Comparison of ENCODE assay signal across 8 cellular contexts in genomic region chrX:118726887-118727685, GRCh38. TPM values are rescaled to one million over a fixed set of nuclear protein-coding genes. Genes with fewer than 3 reads are reported as not detected.
DNase-seq lines count a peak whose midpoint lies in the region; ATAC-seq and FAIRE-seq lines count a peak whose summit lies in the region.

Gene IL13RA1 (plus strand): TSS chrX:118727606. CDS start chrX:118727639, 33 bp downstream.

- H3K27me3 ChIP-seq in naive thymus-derived CD4-positive, alpha-beta T cell (ENCODE audit: control insufficient read depth in 2 of 2, insufficient read depth in 2 of 2, low read length in 2 of 2), result peaks cover 0 to 6% of the 10 kb centered on the region in 2 donors

- H3K9me3 ChIP-seq in naive thymus-derived CD4-positive, alpha-beta T cell (ENCODE audit: control insufficient read depth in 2 of 3, low read length in 3 of 3), result no peaks in the 10 kb centered on the region

- POLR2A ChIA-PET in naive thymus-derived CD4-positive, alpha-beta T cell (lab: Charles Lee), result interaction anchor here (0.6 kb wide), 1 partner anchor 11 kb away, joined by 3 read pairs; no protein-coding TSS in a partner anchor

- H3K27ac ChIP-seq in naive thymus-derived CD4-positive, alpha-beta T cell (ENCODE audit: low read depth, low read length), result no peak within 1 kb of the TSS

- peaks cover 5% of the 10 kb centered on the region for H3K4me1 Mint-ChIP-seq in activated T-helper 1 cell treated with anti-CD3 and anti-CD28 coated beads, Interleukin-12 subunit alpha, Interleukin-12 subunit beta, Interleukin-2, Interleukin-4 antibody, amounts not matched to agents 30 ng/mL and 10 ng/mL and 1 ng/mL, durations not matched to agents 14 hours and 24 hours and 36 hours (ENCODE audit: low read depth)
- peaks cover 0 to 9% (median 0%) of the 10 kb centered on the region in 7 donors for H3K4me1 Mint-ChIP-seq in naive thymus-derived CD4-positive, alpha-beta T cell

- no peak within 1 kb of the TSS for H3K4me3 ChIP-seq in naive thymus-derived CD4-positive, alpha-beta T cell (ENCODE audit: low read length)

- CTCF ChIA-PET in naive thymus-derived CD4-positive, alpha-beta T cell (lab: Charles Lee), result no interaction called here

- no peak within 1 kb of the TSS for H3K27ac Mint-ChIP-seq in activated T-helper 1 cell treated with anti-CD3 and anti-CD28 coated beads, Interleukin-12 subunit alpha, Interleukin-12 subunit beta, Interleukin-2, Interleukin-4 antibody, amounts not matched to agents 30 ng/mL and 10 ng/mL and 1 ng/mL, durations not matched to agents 14 hours and 24 hours and 36 hours
- H3K27ac Mint-ChIP-seq in naive thymus-derived CD4-positive, alpha-beta T cell, result peak within 1 kb of the TSS in 1 of 9 donors; percentile 18

- peak; percentile 52 for ATAC-seq in HG03139 (IDR thresholded peaks at IDR 0.05; ENCODE audit: unreplicated experiment)
- peak; percentile 60 for ATAC-seq in naive thymus-derived CD4-positive, alpha-beta T cell

- intact Hi-C loops in activated T-helper 1 cell treated with anti-CD3 and anti-CD28 coated beads, Interleukin-12 subunit alpha, Interleukin-12 subunit beta, Interleukin-2, Interleukin-4 antibody, amounts not matched to agents 30 ng/mL and 10 ng/mL and 1 ng/mL, durations not matched to agents 14 hours and 24 hours and 36 hours (cut with micrococcal nuclease), result no loop called here
- intact Hi-C loops in naive thymus-derived CD4-positive, alpha-beta T cell (cut with micrococcal nuclease), result no loop called here

- H3K9me3 Mint-ChIP-seq in activated T-helper 1 cell treated with anti-CD3 and anti-CD28 coated beads, Interleukin-12 subunit alpha, Interleukin-12 subunit beta, Interleukin-2, Interleukin-4 antibody, amounts not matched to agents 30 ng/mL and 10 ng/mL and 1 ng/mL, durations not matched to agents 14 hours and 24 hours and 36 hours, result no peaks in the 10 kb centered on the region
- peaks cover 0 to 3% (median 0%) of the 10 kb centered on the region in 11 donors for H3K9me3 Mint-ChIP-seq in naive thymus-derived CD4-positive, alpha-beta T cell

- FAIRE-seq in urothelium cell line (lab: Jason Lieb, UNC), result no peak

- H3K27me3 Mint-ChIP-seq in activated T-helper 1 cell treated with anti-CD3 and anti-CD28 coated beads, Interleukin-12 subunit alpha, Interleukin-12 subunit beta, Interleukin-2, Interleukin-4 antibody, amounts not matched to agents 30 ng/mL and 10 ng/mL and 1 ng/mL, durations not matched to agents 14 hours and 24 hours and 36 hours (ENCODE audit: insufficient read depth), result peaks cover 14% of the 10 kb centered on the region
- H3K27me3 Mint-ChIP-seq in naive thymus-derived CD4-positive, alpha-beta T cell, result peaks cover 12 to 45% (median 22%) of the 10 kb centered on the region in 5 donors

- no peaks in the 10 kb centered on the region for H3K36me3 ChIP-seq in naive thymus-derived CD4-positive, alpha-beta T cell (ENCODE audit: control insufficient read depth in 2 of 3, insufficient read depth in 3 of 3, low read length in 3 of 3)

- no peaks in the 10 kb centered on the region for H3K36me3 Mint-ChIP-seq in activated T-helper 1 cell treated with anti-CD3 and anti-CD28 coated beads, Interleukin-12 subunit alpha, Interleukin-12 subunit beta, Interleukin-2, Interleukin-4 antibody, amounts not matched to agents 30 ng/mL and 10 ng/mL and 1 ng/mL, durations not matched to agents 14 hours and 24 hours and 36 hours (ENCODE audit: low read depth)
- H3K36me3 Mint-ChIP-seq in naive thymus-derived CD4-positive, alpha-beta T cell, result no peaks in the 10 kb centered on the region

- peak within 1 kb of the TSS; percentile 68 for H3K4me3 Mint-ChIP-seq in activated T-helper 1 cell treated with anti-CD3 and anti-CD28 coated beads, Interleukin-12 subunit alpha, Interleukin-12 subunit beta, Interleukin-2, Interleukin-4 antibody, amounts not matched to agents 30 ng/mL and 10 ng/mL and 1 ng/mL, durations not matched to agents 14 hours and 24 hours and 36 hours
- H3K4me3 Mint-ChIP-seq in naive thymus-derived CD4-positive, alpha-beta T cell, result peak within 1 kb of the TSS; percentile 41 to 81 (median 66)

- peaks cover 0 to 5% of the 10 kb centered on the region in 2 donors for H3K4me1 ChIP-seq in naive thymus-derived CD4-positive, alpha-beta T cell (ENCODE audit: control insufficient read depth in 2 of 2, insufficient read depth in 2 of 2, low read length in 2 of 2)

- peak; percentile 10 for DNase-seq in activated gamma-delta T cell (lab: John Stamatoyannopoulos, UW)
- no peak for DNase-seq in activated gamma-delta T cell treated with Interleukin-2 at 50 U/mL for 16 hours
- DNase-seq in NCI-H510A (lab: John Stamatoyannopoulos, UW), result peak; percentile 87
- DNase-seq in activated T-helper 1 cell treated with anti-CD3 and anti-CD28 coated beads, Interleukin-12 subunit alpha, Interleukin-12 subunit beta, Interleukin-2, Interleukin-4 antibody, amounts not matched to agents 30 ng/mL and 10 ng/mL and 1 ng/mL, durations not matched to agents 14 hours and 24 hours and 36 hours (ENCODE audit: low spot score), result no peak
- DNase-seq in fibroblast of peridontal ligament (ENCODE audit: extremely low read depth), result peak; percentile 64
- DNase-seq in naive thymus-derived CD4-positive, alpha-beta T cell, result peak in 3 of 9 donors; percentile 7 to 36 (median 7)
- DNase-seq in urothelium cell line (ENCODE audit: low spot score), result peak; percentile 75

RNA-seq across cellular contexts. Expression of gene IL13RA1, which starts in this region (rescaled TPM):
- total RNA-seq in activated T-helper 1 cell treated with anti-CD3 and anti-CD28 coated beads, Interleukin-12 subunit alpha, Interleukin-12 subunit beta, Interleukin-2, Interleukin-4 antibody, amounts not matched to agents 30 ng/mL and 10 ng/mL and 1 ng/mL, durations not matched to agents 14 hours and 24 hours and 36 hours, result 0.57 and 0.73 TPM in 2 replicates
- 10 to 100 TPM in 1 of 5 experiments, 1 to 10 TPM in 2, under 1 TPM in 2; 0.15 to 16.3 (median 1.7) TPM for total RNA-seq in naive thymus-derived CD4-positive, alpha-beta T cell
- under 1 TPM in 1 of 2 donors, not detected in 1; 0.07 TPM for polyA plus RNA-seq in naive thymus-derived CD4-positive, alpha-beta T cell

Comparison
In these comparisons a context has a peak if more than half of its experiments do, and no peak if none do; other contexts are left out.
1. DNase-seq: peak in activated gamma-delta T cell (single experiment), NCI-H510A (single experiment), fibroblast of peridontal ligament (single experiment) and urothelium cell line (single experiment); none in activated gamma-delta T cell treated with Interleukin-2 at 50 U/mL for 16 hours (single experiment) and activated T-helper 1 cell treated with anti-CD3 and anti-CD28 coated beads, Interleukin-12 subunit alpha, Interleukin-12 subunit beta, Interleukin-2, Interleukin-4 antibody, amounts not matched to agents 30 ng/mL and 10 ng/mL and 1 ng/mL, durations not matched to agents 14 hours and 24 hours and 36 hours (single experiment).